In the genomic region with DNA sequence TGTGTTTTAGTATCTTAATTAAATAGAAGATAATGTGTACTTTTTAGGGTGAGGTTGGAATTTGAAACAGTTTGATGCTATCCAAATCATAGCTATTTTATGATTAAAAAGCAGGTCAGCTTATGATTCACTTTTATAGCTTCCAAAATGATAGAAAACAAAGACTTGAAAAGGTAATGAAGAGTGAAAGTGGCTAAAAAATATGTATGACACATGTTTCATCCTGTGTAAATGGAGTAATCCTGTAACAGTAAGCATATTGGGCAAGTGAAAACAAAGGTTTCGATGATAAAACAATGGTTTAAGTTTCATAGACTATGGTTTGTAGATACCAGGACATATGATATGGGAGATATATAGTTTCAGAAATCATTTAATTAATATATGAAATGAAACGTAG, we compare ENCODE assay signal across 36 cellular contexts.
"Had no signal": no experiment of that assay in that cellular context is flagged by ENCODE, and none has a peak within 500 bp of the region (broad histone marks: within the 10 kb centered on the region; RNA-seq: fewer than 3 reads in every experiment).

No MANE protein-coding gene starts in this region.

- ATAC-seq: activated CD4-positive, alpha-beta T cell treated with anti-CD3 and anti-CD28 coated beads for 36 hours; activated CD8-positive, alpha-beta memory T cell treated with anti-CD3 and anti-CD28 coated beads, Interleukin-2, amount 10 ng/mL, durations not matched to agents 7 days and 5 days; activated CD8-positive, alpha-beta T cell treated with anti-CD3 and anti-CD28 coated beads, Interleukin-2, amount 10 ng/mL, durations not matched to agents 7 days and 5 days; activated naive CD8-positive, alpha-beta T cell treated with anti-CD3 and anti-CD28 coated beads, Interleukin-2, amount 50 U/mL, for 24 hours; body of pancreas; gastroesophageal sphincter; heart right ventricle; T-helper 17 cell had no signal

- H3K4me1 Mint-ChIP-seq: activated CD4-positive, alpha-beta T cell treated with anti-CD3 and anti-CD28 coated beads for 36 hours; activated CD4-positive, alpha-beta T cell treated with anti-CD3 and anti-CD28 coated beads, Interleukin-2, amount 10 ng/mL, durations not matched to agents 24 days and 14 days; activated CD8-positive, alpha-beta memory T cell treated with anti-CD3 and anti-CD28 coated beads, Interleukin-2, amount 10 ng/mL, durations not matched to agents 7 days and 5 days; activated naive CD4-positive, alpha-beta T cell treated with anti-CD3 and anti-CD28 coated beads, Interleukin-2, amount 50 U/mL, for 24 hours; activated naive CD8-positive, alpha-beta T cell treated with anti-CD3 and anti-CD28 coated beads for 36 hours; activated naive CD8-positive, alpha-beta T cell treated with anti-CD3 and anti-CD28 coated beads, Interleukin-2, amount 50 U/mL, for 24 hours; T-helper 17 cell had no signal

- H3K27me3 ChIP-seq: adrenal gland, body of pancreas, cardiac muscle cell, colonic mucosa, esophagus muscularis mucosa, gastroesophageal sphincter, heart right ventricle had no signal

- H3K4me3 Mint-ChIP-seq: activated CD4-positive, alpha-beta memory T cell treated with anti-CD3 and anti-CD28 coated beads for 36 hours; activated CD4-positive, alpha-beta T cell treated with anti-CD3 and anti-CD28 coated beads for 36 hours; activated CD4-positive, alpha-beta T cell treated with anti-CD3 and anti-CD28 coated beads, Interleukin-2, amount 10 ng/mL, durations not matched to agents 24 days and 14 days; activated CD8-positive, alpha-beta memory T cell treated with anti-CD3 and anti-CD28 coated beads, Interleukin-2, amount 10 ng/mL, durations not matched to agents 7 days and 5 days; activated CD8-positive, alpha-beta T cell treated with anti-CD3 and anti-CD28 coated beads, Interleukin-2, amount 10 ng/mL, durations not matched to agents 7 days and 5 days; activated naive CD4-positive, alpha-beta T cell treated with anti-CD3 and anti-CD28 coated beads for 36 hours; activated naive CD4-positive, alpha-beta T cell treated with anti-CD3 and anti-CD28 coated beads, Interleukin-2, amount 50 U/mL, for 24 hours; activated naive CD8-positive, alpha-beta T cell treated with anti-CD3 and anti-CD28 coated beads for 36 hours; activated naive CD8-positive, alpha-beta T cell treated with anti-CD3 and anti-CD28 coated beads, Interleukin-2, amount 50 U/mL, for 24 hours; activated T-helper 1 cell treated with anti-CD3 and anti-CD28 coated beads, Interleukin-12 subunit alpha, Interleukin-12 subunit beta, Interleukin-2, Interleukin-4 antibody, amounts not matched to agents 30 ng/mL and 10 ng/mL and 1 ng/mL, durations not matched to agents 14 hours and 24 hours and 36 hours; T-helper 17 cell; T-helper 2 cell treated with Interferon-gamma antibody and Interleukin-4, amounts not matched to agents 5 μg/mL and 100 μg/mL, for 36 hours had no signal

- FAIRE-seq: endometrium, endothelial cell of umbilical vein had no signal

- H3K36me3 Mint-ChIP-seq: activated CD4-positive, alpha-beta memory T cell treated with anti-CD3 and anti-CD28 coated beads for 36 hours; activated CD8-positive, alpha-beta memory T cell treated with anti-CD3 and anti-CD28 coated beads, Interleukin-2, amount 10 ng/mL, durations not matched to agents 7 days and 5 days; activated naive CD4-positive, alpha-beta T cell treated with anti-CD3 and anti-CD28 coated beads, Interleukin-2, amount 50 U/mL, for 24 hours; activated naive CD8-positive, alpha-beta T cell treated with anti-CD3 and anti-CD28 coated beads for 36 hours had no signal

- H3K27ac ChIP-seq: adrenal gland, body of pancreas, cardiac muscle cell, colonic mucosa, esophagus muscularis mucosa, gastroesophageal sphincter, heart right ventricle had no signal

- H3K27ac Mint-ChIP-seq: activated CD4-positive, alpha-beta memory T cell treated with anti-CD3 and anti-CD28 coated beads for 36 hours; activated CD4-positive, alpha-beta T cell treated with anti-CD3 and anti-CD28 coated beads for 36 hours; activated CD4-positive, alpha-beta T cell treated with anti-CD3 and anti-CD28 coated beads, Interleukin-2, amount 10 ng/mL, durations not matched to agents 24 days and 14 days; activated CD8-positive, alpha-beta memory T cell treated with anti-CD3 and anti-CD28 coated beads, Interleukin-2, amount 10 ng/mL, durations not matched to agents 7 days and 5 days; activated CD8-positive, alpha-beta T cell treated with anti-CD3 and anti-CD28 coated beads, Interleukin-2, amount 10 ng/mL, durations not matched to agents 7 days and 5 days; activated naive CD4-positive, alpha-beta T cell treated with anti-CD3 and anti-CD28 coated beads for 36 hours; activated naive CD4-positive, alpha-beta T cell treated with anti-CD3 and anti-CD28 coated beads, Interleukin-2, amount 50 U/mL, for 24 hours; activated naive CD8-positive, alpha-beta T cell treated with anti-CD3 and anti-CD28 coated beads for 36 hours; activated naive CD8-positive, alpha-beta T cell treated with anti-CD3 and anti-CD28 coated beads, Interleukin-2, amount 50 U/mL, for 24 hours; activated T-helper 1 cell treated with anti-CD3 and anti-CD28 coated beads, Interleukin-12 subunit alpha, Interleukin-12 subunit beta, Interleukin-2, Interleukin-4 antibody, amounts not matched to agents 30 ng/mL and 10 ng/mL and 1 ng/mL, durations not matched to agents 14 hours and 24 hours and 36 hours; activated T-helper 2 cell treated with anti-CD3 and anti-CD28 coated beads, Interferon-gamma antibody, Interleukin-2, Interleukin-4, amounts not matched to agents 10 μg/mL and 5 μg/mL and 100 μg/mL, durations not matched to agents 14 hours and 24 hours and 36 hours; T-helper 17 cell; T-helper 2 cell treated with Interferon-gamma antibody and Interleukin-4, amounts not matched to agents 5 μg/mL and 100 μg/mL, for 36 hours had no signal

- H3K4me1 ChIP-seq: adrenal gland, body of pancreas, colonic mucosa, esophagus muscularis mucosa, gastroesophageal sphincter, heart right ventricle had no signal

- H3K36me3 ChIP-seq: adrenal gland, cardiac muscle cell, colonic mucosa, esophagus muscularis mucosa, gastroesophageal sphincter, heart right ventricle had no signal

- DNase-seq: activated CD4-positive, alpha-beta memory T cell treated with anti-CD3 and anti-CD28 coated beads for 36 hours; activated CD4-positive, alpha-beta T cell treated with anti-CD3 and anti-CD28 coated beads for 36 hours; activated CD4-positive, alpha-beta T cell treated with anti-CD3 and anti-CD28 coated beads, Interleukin-2, amount 10 ng/mL, durations not matched to agents 24 days and 14 days; activated CD4-positive, CD25-positive, alpha-beta regulatory T cell; activated CD4-positive, CD25-positive, alpha-beta regulatory T cell treated with anti-CD3 and anti-CD28 coated beads, Interleukin-2, amount 50 U/mL, for 72 hours; activated CD8-positive, alpha-beta memory T cell treated with anti-CD3 and anti-CD28 coated beads, Interleukin-2, amount 10 ng/mL, durations not matched to agents 7 days and 5 days; activated CD8-positive, alpha-beta memory T cell treated with anti-CD3 and anti-CD28 coated beads, Interleukin-2, amount 50 U/mL, for 4 hours; activated CD8-positive, alpha-beta T cell treated with anti-CD3 and anti-CD28 coated beads, Interleukin-2, amount 10 ng/mL, durations not matched to agents 7 days and 5 days; activated effector memory CD4-positive, alpha-beta T cell treated with anti-CD3 and anti-CD28 coated beads, Interleukin-2, amount 50 U/mL, for 16 hours; activated naive CD4-positive, alpha-beta T cell treated with anti-CD3 and anti-CD28 coated beads for 36 hours; activated naive CD8-positive, alpha-beta T cell treated with anti-CD3 and anti-CD28 coated beads for 36 hours; activated naive CD8-positive, alpha-beta T cell treated with anti-CD3 and anti-CD28 coated beads, Interleukin-2, amount 50 U/mL, for 24 hours; activated T-cell treated with anti-CD3 and anti-CD28 coated beads, Interleukin-2, amount 50 U/mL, for 1 hour; activated T-cell treated with anti-CD3 and anti-CD28 coated beads, Interleukin-2, amount 50 U/mL, for 48 hours; adrenal gland; amygdala; aorta; body of pancreas; central memory CD4-positive, alpha-beta T cell; cerebellar nuclear complex; colonic mucosa; effector CD8-positive, alpha-beta T cell; erythroblast; foreskin melanocyte; heart right ventricle; T-helper 1 cell; T-helper 17 cell had no signal

- H3K27me3 Mint-ChIP-seq: activated CD4-positive, alpha-beta memory T cell treated with anti-CD3 and anti-CD28 coated beads for 36 hours; activated CD4-positive, alpha-beta T cell treated with anti-CD3 and anti-CD28 coated beads for 36 hours; activated CD4-positive, alpha-beta T cell treated with anti-CD3 and anti-CD28 coated beads, Interleukin-2, amount 10 ng/mL, durations not matched to agents 24 days and 14 days; activated CD8-positive, alpha-beta memory T cell treated with anti-CD3 and anti-CD28 coated beads, Interleukin-2, amount 10 ng/mL, durations not matched to agents 7 days and 5 days; activated naive CD4-positive, alpha-beta T cell treated with anti-CD3 and anti-CD28 coated beads, Interleukin-2, amount 50 U/mL, for 24 hours; activated naive CD8-positive, alpha-beta T cell treated with anti-CD3 and anti-CD28 coated beads for 36 hours; activated naive CD8-positive, alpha-beta T cell treated with anti-CD3 and anti-CD28 coated beads, Interleukin-2, amount 50 U/mL, for 24 hours; T-helper 17 cell had no signal

- H3K4me3 ChIP-seq: adrenal gland, body of pancreas, cardiac muscle cell, colonic mucosa, esophagus muscularis mucosa, gastroesophageal sphincter, heart right ventricle had no signal
